1 cellular context compared by ENCODE assay signal in the genomic region with DNA sequence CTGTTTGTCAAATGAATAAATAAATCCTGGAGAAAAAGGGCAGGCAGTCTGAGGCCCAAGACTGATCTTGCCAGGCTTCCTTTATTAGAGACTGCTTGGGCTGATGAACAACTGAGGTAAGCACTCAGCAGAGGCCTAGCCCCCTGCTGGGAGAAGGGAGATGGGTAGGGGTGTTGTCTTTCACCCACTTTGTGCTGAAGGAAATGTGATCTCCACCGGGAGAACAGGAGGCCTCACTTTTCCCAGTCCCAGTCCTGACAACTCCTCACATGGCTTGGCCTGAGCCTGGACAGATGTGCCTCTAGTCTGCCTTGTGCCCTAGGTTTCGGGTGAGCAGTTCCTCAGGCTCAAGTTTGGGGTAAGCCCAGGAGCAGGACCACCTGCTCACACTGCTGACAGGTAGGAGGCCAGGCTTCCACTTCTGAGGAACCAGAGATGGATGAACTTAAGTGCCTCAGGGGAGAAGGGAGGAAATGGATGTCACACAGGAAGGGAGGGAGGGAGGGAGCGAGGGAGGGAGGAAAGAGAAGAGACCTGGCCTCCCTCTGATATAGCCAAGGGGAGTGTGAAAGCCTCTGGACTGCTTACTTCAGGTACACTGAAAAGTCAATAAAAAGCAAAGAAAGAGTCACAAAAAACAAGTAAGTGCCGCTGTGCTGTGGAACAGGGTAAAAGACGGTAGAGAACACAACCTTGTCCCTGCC.
TF ChIP-seq lines count a peak whose summit lies in the region.

No MANE protein-coding gene starts in this region.

TF ChIP-seq in H1, 55 proteins besides CTCF, POLR2A, EP300 and RAD21:
- TF ChIP-seq BACH1 (IDR thresholded peaks at IDR 0.05; ENCODE audit: low read length) = no peak
- TF ChIP-seq KDM5A (IDR thresholded peaks at IDR 0.05; ENCODE audit: low read length) = no peak
- TF ChIP-seq SAP30 (IDR thresholded peaks at IDR 0.05; ENCODE audit: insufficient read depth, insufficient replicate concordance, low read length) = no peak
TF ChIP-seq in H1: peak in this region for 0.
